In the genomic region with DNA sequence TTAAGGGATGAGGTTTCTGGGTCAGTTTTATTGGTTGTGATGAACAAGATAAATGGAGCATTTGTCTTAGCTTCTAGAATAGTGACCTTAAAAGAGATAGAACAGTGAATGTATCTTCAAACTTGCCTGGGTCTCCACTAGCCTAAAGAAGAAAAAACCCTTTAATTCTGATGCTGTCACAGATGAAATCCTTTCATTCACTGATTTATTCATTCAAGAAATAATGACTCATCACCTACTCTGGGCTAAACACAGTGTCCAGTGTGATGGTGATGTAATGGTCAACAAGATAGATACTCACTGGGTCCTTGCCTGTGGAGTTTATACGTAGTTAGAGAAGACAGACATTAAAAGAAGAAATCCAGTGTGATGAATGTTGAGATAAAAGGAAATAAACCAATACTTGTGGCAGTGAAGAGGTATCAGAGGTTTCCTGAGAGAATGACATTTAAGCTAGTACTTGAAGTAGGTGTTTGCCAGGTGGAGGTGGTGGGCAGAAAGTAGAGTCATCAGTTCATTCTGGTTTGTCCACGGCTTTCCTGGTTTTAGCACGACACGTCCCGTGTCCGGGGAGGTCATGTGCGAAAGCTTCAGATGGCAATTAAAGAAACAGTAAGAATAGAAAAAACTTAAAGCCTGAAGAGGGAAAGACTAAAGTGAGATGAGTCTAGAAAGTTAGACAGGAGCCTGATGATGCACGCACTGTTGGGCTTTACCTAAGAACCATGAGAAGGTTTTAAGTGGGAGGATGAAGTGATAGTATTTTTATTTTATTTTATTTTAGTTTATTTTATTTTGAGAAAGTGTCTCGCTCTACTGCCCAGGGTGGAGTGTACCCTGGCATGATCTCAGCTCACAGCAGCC, we compare ENCODE assay signal across 1 cellular context.
TF ChIP-seq lines count a peak whose summit lies in the region.

No MANE protein-coding gene starts in this region.

TF ChIP-seq in GM12878, 131 proteins besides CTCF, POLR2A, EP300 and RAD21 (continued from another document):
- no peak for TF ChIP-seq SREBF2 (IDR thresholded peaks at IDR 0.05; ENCODE audit: low read length)
- no peak for TF ChIP-seq MYB (IDR thresholded peaks at IDR 0.05; ENCODE audit: borderline replicate concordance, low read depth, low read length)
- TF ChIP-seq PKNOX1 (IDR thresholded peaks at IDR 0.05), result no peak
- TF ChIP-seq SRF (IDR thresholded peaks at IDR 0.05; ENCODE audit: low read depth in 2 of 2, low read length in 2 of 2), result no peak
- TF ChIP-seq HCFC1 (IDR thresholded peaks at IDR 0.05; ENCODE audit: low read length), result no peak
- no peak for TF ChIP-seq STAT1 (conservative IDR thresholded peaks at IDR 0.05)
- TF ChIP-seq ZZZ3 (IDR thresholded peaks at IDR 0.05; ENCODE audit: control insufficient read depth, insufficient read length, low read depth), result no peak
- no peak for TF ChIP-seq MLLT1 (IDR thresholded peaks at IDR 0.05)
- no peak for TF ChIP-seq MEF2B (IDR thresholded peaks at IDR 0.05; ENCODE audit: partially characterized antibody, poor library complexity, severe bottlenecking)
- TF ChIP-seq HDAC6 (IDR thresholded peaks at IDR 0.05; ENCODE audit: unreplicated experiment), result no peak
- no peak for TF ChIP-seq POLR2AphosphoS2 (IDR thresholded peaks at IDR 0.05; ENCODE audit: low read depth, low read length)
- no peak for TF ChIP-seq FOS (IDR thresholded peaks at IDR 0.05; ENCODE audit: borderline replicate concordance, extremely low read depth, insufficient read length)
- no peak for TF ChIP-seq ZNF207 (IDR thresholded peaks at IDR 0.05; ENCODE audit: borderline replicate concordance)
- TF ChIP-seq HDAC2 (IDR thresholded peaks at IDR 0.05), result no peak
- no peak for TF ChIP-seq IRF5 (IDR thresholded peaks at IDR 0.05; ENCODE audit: borderline replicate concordance)
- no peak for TF ChIP-seq RUNX3 (IDR thresholded peaks at IDR 0.05; ENCODE audit: low read length)
